ENCODE assay signal across 15 cellular contexts in genomic region chr3:71307884-71308697, GRCh38.
DNase-seq lines count a peak whose midpoint lies in the region; ATAC-seq and TF ChIP-seq lines count a peak whose summit lies in the region.
"Had no signal": no experiment of that assay in that cellular context is flagged by ENCODE, and none has a peak within 500 bp of the region (broad histone marks: within the 10 kb centered on the region; RNA-seq: fewer than 3 reads in every experiment).

No MANE protein-coding gene starts in this region.

- peak overlapping the region; percentile 47 for H3K4me3 Mint-ChIP-seq in activated CD4-positive, alpha-beta T cell treated with anti-CD3 and anti-CD28 coated beads for 36 hours
- no peak overlapping the region for H3K4me3 Mint-ChIP-seq in nephron progenitor cell

- no peaks in the 10 kb centered on the region for H3K9me3 ChIP-seq in transverse colon
- H3K9me3 ChIP-seq: MG63, psoas muscle had no signal

- intact Hi-C loops in activated CD4-positive, alpha-beta T cell treated with anti-CD3 and anti-CD28 coated beads for 36 hours (cut with DNase I, micrococcal nuclease) = loop anchor here (2.0 to 10.0 kb wide), 7 partner anchors 83 to 763 kb away; no protein-coding TSS in a partner anchor
- intact Hi-C loops in dorsolateral prefrontal cortex (cut with DNase I) (loop anchor here (2.0 to 10.0 kb wide), 4 partner anchors 243 to 303 kb away; partner anchors contain the start of gene FOXP1 (in 2 of the 2)), transverse colon (cut with DNase I; ENCODE audit: low total_unique reads) (loop anchor here (10.0 kb wide), 3 partner anchors 173 to 593 kb away; no protein-coding TSS in a partner anchor)

- TF ChIP-seq EP300 in transverse colon (IDR thresholded peaks at IDR 0.05; ENCODE audit: low read depth) = no peak

- peak overlapping the region; percentile 81 for H3K27ac Mint-ChIP-seq in activated CD4-positive, alpha-beta T cell treated with anti-CD3 and anti-CD28 coated beads for 36 hours
- H3K27ac Mint-ChIP-seq in nephron progenitor cell = peak overlapping the region; percentile 2

- peaks cover 12% of the 10 kb centered on the region for H3K36me3 Mint-ChIP-seq in activated CD4-positive, alpha-beta T cell treated with anti-CD3 and anti-CD28 coated beads for 36 hours (ENCODE audit: low read depth)
- peaks cover 19% of the 10 kb centered on the region for H3K36me3 Mint-ChIP-seq in nephron progenitor cell (ENCODE audit: low read depth)

- ATAC-seq in activated CD4-positive, alpha-beta T cell treated with anti-CD3 and anti-CD28 coated beads for 36 hours = no peak
- no peak for ATAC-seq in HG02798 (IDR thresholded peaks at IDR 0.05; ENCODE audit: poor library complexity, unreplicated experiment)
- ATAC-seq in activated CD4-positive, CD25-positive, alpha-beta regulatory T cell treated with anti-CD3 and anti-CD28 coated beads, Interleukin-2, amount 50 U/mL, for 24 hours = no peak
- ATAC-seq: psoas muscle, SK-N-SH treated with all-trans-retinoic acid at 6 μM for 48 hours had no signal

- WGBS in transverse colon (ENCODE audit: low coverage in 1 of 2), 2 donors = 91% methylated on average over 18 to 19 of the region's 19 CpGs

- peaks cover 10 to 47% (median 30%) of the 10 kb centered on the region in 4 donors for H3K4me1 ChIP-seq in transverse colon

- no peak for DNase-seq in activated CD4-positive, alpha-beta T cell treated with anti-CD3 and anti-CD28 coated beads for 36 hours
- no peak for DNase-seq in activated CD4-positive, alpha-beta T cell treated with anti-CD3 and anti-CD28 coated beads, Interleukin-2, amount 50 U/mL, for 48 hours
- DNase-seq in NCI-H524 treated with DMSO at 0.1 percent for 48 hours (lab: John Stamatoyannopoulos, UW) = peak; percentile 97
- no peak for DNase-seq in dorsolateral prefrontal cortex
- no peak for DNase-seq in nephron progenitor cell
- no peak for DNase-seq in transverse colon
- DNase-seq: DMS153; left cardiac atrium; MG63; NCI-H510A treated with DMSO at 0.1 percent for 48 hours; psoas muscle; stimulated activated CD4-positive, alpha-beta T cell treated with anti-CD3 and anti-CD28 coated beads, Interleukin-4, amount 100 ng/mL, for 24 hours had no signal

- in situ Hi-C loops in transverse colon (cut with MboI; ENCODE audit: low pct_ligation_motif_present in 1 of 4, low pct_unique_long_range_greater_than_20kb in 1 of 4, low sequenced_read_pairs in 3 of 4) = loop anchor here in 1 of 4 donors (25.0 kb wide), 1 partner anchor 279 kb away; the partner anchor contains the start of gene FOXP1

- POLR2A ChIA-PET in activated CD4-positive, alpha-beta T cell treated with anti-CD3 and anti-CD28 coated beads for 36 hours (lab: Charles Lee) = interaction anchor here (0.7 kb wide), 1 partner anchor 52 kb away, joined by 8 read pairs; no protein-coding TSS in a partner anchor

- H3K4me1 Mint-ChIP-seq in activated CD4-positive, alpha-beta T cell treated with anti-CD3 and anti-CD28 coated beads for 36 hours = peaks cover 71% of the 10 kb centered on the region
- peaks cover 82% of the 10 kb centered on the region for H3K4me1 Mint-ChIP-seq in nephron progenitor cell

- no peaks in the 10 kb centered on the region for H3K9me3 Mint-ChIP-seq in activated CD4-positive, alpha-beta T cell treated with anti-CD3 and anti-CD28 coated beads for 36 hours (ENCODE audit: low read depth)
- H3K9me3 Mint-ChIP-seq in nephron progenitor cell = no peaks in the 10 kb centered on the region

- CTCF ChIA-PET in activated CD4-positive, alpha-beta T cell treated with anti-CD3 and anti-CD28 coated beads for 36 hours (lab: Charles Lee) = interaction anchor here (0.7 to 1.1 kb wide), 4 partner anchors 63 to 238 kb away, joined by 3 to 5 read pairs (median 4); no protein-coding TSS in a partner anchor

- no peak for TF ChIP-seq POLR2A in transverse colon (IDR thresholded peaks at IDR 0.05)

- H3K27me3 ChIP-seq in dorsolateral prefrontal cortex = no peaks in the 10 kb centered on the region
- H3K27me3 ChIP-seq in transverse colon = no peaks in the 10 kb centered on the region
- H3K27me3 ChIP-seq: MG63 had no signal

- H3K27me3 Mint-ChIP-seq in activated CD4-positive, alpha-beta T cell treated with anti-CD3 and anti-CD28 coated beads for 36 hours = no peaks in the 10 kb centered on the region
- peaks cover 3% of the 10 kb centered on the region for H3K27me3 Mint-ChIP-seq in nephron progenitor cell (ENCODE audit: low read depth, poor library complexity)

- peak overlapping the region in 57 of 59 donors; percentile 3 to 96 (median 75) for H3K27ac ChIP-seq in dorsolateral prefrontal cortex
- H3K27ac ChIP-seq in transverse colon = no peak overlapping the region
- H3K27ac ChIP-seq: psoas muscle had no signal

- peak in 6 of 56 donors; percentile 5 to 28 (median 16) for TF ChIP-seq CTCF in dorsolateral prefrontal cortex (IDR thresholded peaks at IDR 0.05 in 54 of 56, conservative IDR thresholded peaks at IDR 0.05 in 2 of 56; ENCODE audit: low read depth in 1 of 56, partially characterized antibody in 56 of 56)
- TF ChIP-seq CTCF in nephron progenitor cell (IDR thresholded peaks at IDR 0.05) = no peak
- no peak for TF ChIP-seq CTCF in transverse colon (IDR thresholded peaks at IDR 0.05)

- H3K36me3 ChIP-seq in transverse colon = no peaks in the 10 kb centered on the region
- H3K36me3 ChIP-seq: MG63 had no signal

- H3K4me3 ChIP-seq in dorsolateral prefrontal cortex (peak overlapping the region in 56 of 59 donors; percentile 8 to 66 (median 40)), transverse colon (no peak overlapping the region)
- H3K4me3 ChIP-seq: MG63, psoas muscle had no signal

Comparison
In these comparisons a context has a peak if more than half of its experiments do, and no peak if none do; other contexts are left out.
1. H3K27ac ChIP-seq: peak in dorsolateral prefrontal cortex (57 of 59); none in transverse colon (0 of 4).
2. H3K4me3 ChIP-seq: peak in dorsolateral prefrontal cortex (56 of 59); none in transverse colon (0 of 4).